Comparison of ENCODE assay signal across 1 cellular context in genomic region chr5:175535781-175536180, GRCh38.
TF ChIP-seq lines count a peak whose summit lies in the region.

No MANE protein-coding gene starts in this region.

TF ChIP-seq in H1, 55 proteins besides CTCF, POLR2A, EP300 and RAD21:
- TF ChIP-seq FOSL1 (IDR thresholded peaks at IDR 0.05; ENCODE audit: insufficient read depth, low read depth, low read length) = no peak
- no peak for TF ChIP-seq SIX5 (IDR thresholded peaks at IDR 0.05; ENCODE audit: low read depth, low read length)
- no peak for TF ChIP-seq CBX8 (IDR thresholded peaks at IDR 0.05; ENCODE audit: borderline replicate concordance, low read depth, low read length)
- no peak for TF ChIP-seq GTF2F1 (IDR thresholded peaks at IDR 0.05; ENCODE audit: borderline replicate concordance, low read depth, low read length)
- TF ChIP-seq CBX5 (IDR thresholded peaks at IDR 0.05; ENCODE audit: low read depth, low read length) = no peak
- TF ChIP-seq KDM5A (IDR thresholded peaks at IDR 0.05; ENCODE audit: low read length) = no peak
- no peak for TF ChIP-seq ASH2L (IDR thresholded peaks at IDR 0.05; ENCODE audit: low read length)
- TF ChIP-seq TAF7 (optimal IDR thresholded peaks at IDR 0.05; ENCODE audit: borderline replicate concordance, low read depth, low read length) = no peak
- TF ChIP-seq BCL11A (IDR thresholded peaks at IDR 0.05; ENCODE audit: low read depth in 2 of 2, low read length in 2 of 2) = no peak
- no peak for TF ChIP-seq ZNF274 (IDR thresholded peaks at IDR 0.05; ENCODE audit: borderline replicate concordance, extremely low read depth, low read length)
